In genomic region chr14:89973234-89973823, GRCh38 we compare ENCODE assay signal across 8 cellular contexts. TPM values are rescaled to one million over a fixed set of nuclear protein-coding genes. Genes with fewer than 3 reads are reported as not detected.
DNase-seq lines count a peak whose midpoint lies in the region; ATAC-seq and TF ChIP-seq lines count a peak whose summit lies in the region.

No MANE protein-coding gene starts in this region.

- H3K27me3 ChIP-seq in testis: no peaks in the 10 kb centered on the region

- H3K9me3 ChIP-seq in testis: no peaks in the 10 kb centered on the region

- H3K36me3 ChIP-seq in testis (ENCODE audit: low read depth, missing control alignments): no peaks in the 10 kb centered on the region

- CTCF ChIA-PET in activated CD4-positive, alpha-beta memory T cell treated with anti-CD3 and anti-CD28 coated beads, Interleukin-2, amount 10 ng/mL, durations not matched to agents 7 days and 5 days (lab: Charles Lee): interaction anchor here (0.6 to 7.5 kb wide), 24 partner anchors 8 to 443 kb away, joined by 3 to 125 read pairs (median 4); partner anchors contain the start of genes EFCAB11, PSMC1 and TDP1

- ATAC-seq in HG03175 (IDR thresholded peaks at IDR 0.05; ENCODE audit: unreplicated experiment): peak; percentile 70

- H3K4me1 ChIP-seq in testis: no peaks in the 10 kb centered on the region

- H3K36me3 Mint-ChIP-seq in activated CD4-positive, alpha-beta memory T cell treated with anti-CD3 and anti-CD28 coated beads, Interleukin-2, amount 10 ng/mL, durations not matched to agents 7 days and 5 days (ENCODE audit: low read depth): peaks cover 54% of the 10 kb centered on the region

- no peak overlapping the region for H3K27ac Mint-ChIP-seq in activated CD4-positive, alpha-beta memory T cell treated with anti-CD3 and anti-CD28 coated beads, Interleukin-2, amount 10 ng/mL, durations not matched to agents 7 days and 5 days

- H3K4me1 Mint-ChIP-seq in activated CD4-positive, alpha-beta memory T cell treated with anti-CD3 and anti-CD28 coated beads, Interleukin-2, amount 10 ng/mL, durations not matched to agents 7 days and 5 days: peaks cover 1% of the 10 kb centered on the region

- DNase-seq in DMS 273 (lab: John Stamatoyannopoulos, UW; ENCODE audit: unreplicated experiment): peak; percentile 76
- no peak for DNase-seq in DMS 273 treated with DMSO at 0.1 percent for 48 hours (lab: John Stamatoyannopoulos, UW)
- peak; percentile 65 for DNase-seq in NCI-H510A treated with DMSO at 0.1 percent for 48 hours (lab: John Stamatoyannopoulos, UW)
- DNase-seq in activated CD4-positive, alpha-beta memory T cell treated with anti-CD3 and anti-CD28 coated beads, Interleukin-2, amount 10 ng/mL, durations not matched to agents 7 days and 5 days: peak; percentile 65
- peak; percentile 8 for DNase-seq in epithelial cell of prostate (ENCODE audit: low read depth, low spot score)
- peak; percentile 56 for DNase-seq in mucosa of gallbladder (ENCODE audit: low spot score)
- peak; percentile 85 for DNase-seq in testis

- TF ChIP-seq POLR2A in testis (IDR thresholded peaks at IDR 0.05): no peak

- TF ChIP-seq CTCF in testis (IDR thresholded peaks at IDR 0.05): peak; percentile 75 to 77 (median 76)

- H3K27ac ChIP-seq in epithelial cell of prostate: no peak overlapping the region
- no peak overlapping the region for H3K27ac ChIP-seq in testis

- H3K27me3 Mint-ChIP-seq in activated CD4-positive, alpha-beta memory T cell treated with anti-CD3 and anti-CD28 coated beads, Interleukin-2, amount 10 ng/mL, durations not matched to agents 7 days and 5 days: no peaks in the 10 kb centered on the region

- H3K9me3 Mint-ChIP-seq in activated CD4-positive, alpha-beta memory T cell treated with anti-CD3 and anti-CD28 coated beads, Interleukin-2, amount 10 ng/mL, durations not matched to agents 7 days and 5 days: no peaks in the 10 kb centered on the region

- POLR2A ChIA-PET in activated CD4-positive, alpha-beta memory T cell treated with anti-CD3 and anti-CD28 coated beads, Interleukin-2, amount 10 ng/mL, durations not matched to agents 7 days and 5 days (lab: Charles Lee): interaction anchor here (1.3 to 5.4 kb wide), 4 partner anchors 9 to 18 kb away, joined by 3 to 33 read pairs (median 12); partner anchors contain the start of genes EFCAB11 and TDP1

- intact Hi-C loops in testis (cut with DNase I; ENCODE audit: low total_unique reads): no loop called here

- no peak overlapping the region for H3K4me3 Mint-ChIP-seq in activated CD4-positive, alpha-beta memory T cell treated with anti-CD3 and anti-CD28 coated beads, Interleukin-2, amount 10 ng/mL, durations not matched to agents 7 days and 5 days

- 56 to 64% methylated on average over 7 of the region's 7 CpGs for WGBS in testis, 2 donors

- no peak overlapping the region for H3K4me3 ChIP-seq in testis

RNA-seq across cellular contexts. Expression of gene TDP1, which starts 17.6 kb away (rescaled TPM):
- 10 to 100 TPM; 78.0 to 82.1 TPM for total RNA-seq in activated CD4-positive, alpha-beta memory T cell treated with anti-CD3 and anti-CD28 coated beads, Interleukin-2, amount 10 ng/mL, durations not matched to agents 7 days and 5 days
- total RNA-seq in mucosa of gallbladder (13.6 TPM), testis (10 to 100 TPM; 37.0 to 43.1 TPM)
- 55.2 TPM for polyA plus RNA-seq in testis (ENCODE audit: insufficient read depth, low read depth, low replicate concordance)

RNA-seq across cellular contexts. Expression of gene EFCAB11, which starts 18.8 kb away (rescaled TPM):
- total RNA-seq in activated CD4-positive, alpha-beta memory T cell treated with anti-CD3 and anti-CD28 coated beads, Interleukin-2, amount 10 ng/mL, durations not matched to agents 7 days and 5 days: 1 to 10 TPM; 9.6 to 9.9 TPM
- total RNA-seq in mucosa of gallbladder (16.1 TPM), testis (10 to 100 TPM; 30.5 to 50.6 TPM)
- polyA plus RNA-seq in testis (ENCODE audit: insufficient read depth, low read depth, low replicate concordance): 78.3 TPM
